11 cellular contexts compared by ENCODE assay signal in the genomic region with DNA sequence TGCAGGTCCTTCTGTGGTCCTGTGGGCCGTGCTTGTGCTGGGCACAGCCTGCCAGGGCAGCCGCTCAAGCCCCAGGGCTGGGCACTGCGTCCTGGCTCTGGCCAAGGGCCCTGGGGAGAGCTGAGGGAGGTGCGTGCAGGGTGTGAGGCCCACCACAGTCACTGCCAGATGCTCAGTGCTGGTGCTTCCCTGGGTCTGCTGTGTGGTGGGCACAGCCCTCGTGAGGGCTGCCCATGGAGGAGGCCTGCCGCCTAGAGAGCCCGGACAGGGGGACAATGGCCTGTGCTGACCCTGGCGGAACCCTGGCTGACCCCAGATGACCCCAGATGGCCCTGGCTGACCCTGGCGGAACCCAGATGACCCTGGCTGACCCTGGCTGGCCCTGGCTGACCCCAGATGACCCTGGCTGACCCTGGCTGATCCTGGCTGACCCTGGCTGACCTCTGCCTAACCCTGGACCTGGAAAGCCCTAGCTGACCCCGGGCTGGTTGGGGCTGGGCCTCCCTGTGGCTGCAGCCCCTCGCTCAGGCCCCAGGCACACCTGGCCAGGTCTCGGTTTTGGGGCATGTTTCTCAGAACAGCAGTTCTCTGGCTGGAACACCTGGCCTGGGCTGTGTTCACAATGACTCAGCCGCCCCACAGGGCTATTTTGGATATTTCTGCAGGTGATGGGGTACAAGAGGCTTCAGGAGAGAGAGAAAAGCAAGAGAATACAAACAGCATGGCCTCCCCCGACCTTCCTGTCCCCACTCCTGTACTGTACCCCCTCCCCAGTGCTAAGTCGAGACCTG. TPM values are rescaled to one million over a fixed set of nuclear protein-coding genes. Genes with fewer than 3 reads are reported as not detected.
DNase-seq lines count a peak whose midpoint lies in the region; ATAC-seq, FAIRE-seq and TF ChIP-seq lines count a peak whose summit lies in the region.
"Had no signal": no experiment of that assay in that cellular context is flagged by ENCODE, and none has a peak within 500 bp of the region (broad histone marks: within the 10 kb centered on the region; RNA-seq: fewer than 3 reads in every experiment).

No MANE protein-coding gene starts in this region.

- RAD21 ChIA-PET in GM12878 (lab: Charles Lee; ENCODE audit: unreplicated experiment), result no interaction called here

- H3K4me1 Mint-ChIP-seq in natural killer cell, result no peaks in the 10 kb centered on the region
- H3K4me1 Mint-ChIP-seq in natural killer cell treated with Interleukin-12 subunit alpha and Interleukin-12 subunit beta and Interleukin-15 and Interleukin-18, amount 100 ng/mL, for 72 hours (ENCODE audit: low read depth in 2 of 2), result no peaks in the 10 kb centered on the region
- no peaks in the 10 kb centered on the region for H3K4me1 Mint-ChIP-seq in CD8-positive, alpha-beta memory T cell

- no peaks in the 10 kb centered on the region; the same call in 2 of the 3 replicates for H3K9me3 ChIP-seq in GM12878 (replicated peaks; ENCODE audit: control insufficient read depth, insufficient read depth, low read length)
- H3K9me3 ChIP-seq in aorta (ENCODE audit: control insufficient read depth, low read length), result peaks cover 4% of the 10 kb centered on the region
- no peaks in the 10 kb centered on the region for H3K9me3 ChIP-seq in CD8-positive, alpha-beta memory T cell (ENCODE audit: low read length)
- H3K9me3 ChIP-seq: upper lobe of left lung had no signal

- TF ChIP-seq POLR2A in GM12878 (IDR thresholded peaks at IDR 0.05; ENCODE audit: low read depth, low read length), result no peak; the same call in 1 of the 2 replicates

- H3K4me2 ChIP-seq in GM12878 (ENCODE audit: control insufficient read depth, insufficient read depth), result peak overlapping the region; percentile 74

- peak; percentile 74 to 94 for TF ChIP-seq EP300 in GM12878 (IDR thresholded peaks at IDR 0.05; ENCODE audit: borderline replicate concordance in 1 of 2, control insufficient read depth in 1 of 2, low read depth in 2 of 2, low read length in 2 of 2)

- peak; percentile 6 for DNase-seq in natural killer cell
- no peak for DNase-seq in natural killer cell treated with Interleukin-12 subunit alpha and Interleukin-12 subunit beta and Interleukin-15 and Interleukin-18, amount 100 ng/mL, for 72 hours (ENCODE audit: low spot score)
- DNase-seq in GM12878 (ENCODE audit: low read depth, low spot score), result peak; percentile 71
- peak; percentile 35 to 67 for DNase-seq in aorta
- DNase-seq in CD8-positive, alpha-beta memory T cell, result no peak
- DNase-seq in DMS153 (lab: John Stamatoyannopoulos, UW), result no peak
- no peak for DNase-seq in activated naive CD4-positive, alpha-beta T cell (lab: John Stamatoyannopoulos, UW)
- DNase-seq: activated CD4-positive, alpha-beta memory T cell treated with anti-CD3 and anti-CD28 coated beads, Interleukin-2, amount 10 ng/mL, durations not matched to agents 7 days and 5 days; NCI-H1930 had no signal

- SMC1A ChIA-PET in GM12878 (lab: Charles Lee; ENCODE audit: uncharacterized antibody, unreplicated experiment), result no interaction called here

- TF ChIP-seq RAD21 in GM12878 (IDR thresholded peaks at IDR 0.05; ENCODE audit: insufficient read depth, low read depth, low read length), result no peak

- H3K36me3 Mint-ChIP-seq in natural killer cell, result no peaks in the 10 kb centered on the region
- no peaks in the 10 kb centered on the region for H3K36me3 Mint-ChIP-seq in natural killer cell treated with Interleukin-12 subunit alpha and Interleukin-12 subunit beta and Interleukin-15 and Interleukin-18, amount 100 ng/mL, for 72 hours
- no peaks in the 10 kb centered on the region for H3K36me3 Mint-ChIP-seq in CD8-positive, alpha-beta memory T cell

- in situ Hi-C loops in GM12878 (cut with MboI), result loop anchor here (10.0 kb wide), 1 partner anchor 123 kb away; no protein-coding TSS in a partner anchor

- POLR2A ChIA-PET in GM12878 (lab: Charles Lee), result no interaction called here
- POLR2A ChIA-PET in CD8-positive, alpha-beta memory T cell (lab: Charles Lee), result no interaction called here

- CTCF ChIA-PET in GM12878 (lab: Yijun Ruan, JAX), result interaction anchor here (0.9 kb wide), 1 partner anchor 688 kb away, joined by 3 read pairs; no protein-coding TSS in a partner anchor
- CTCF ChIA-PET in CD8-positive, alpha-beta memory T cell (lab: Charles Lee), result no interaction called here

- no peaks in the 10 kb centered on the region for H3K27me3 Mint-ChIP-seq in natural killer cell (ENCODE audit: low read depth in 2 of 2)
- peaks cover under 1 to 4% of the 10 kb centered on the region in 2 donors for H3K27me3 Mint-ChIP-seq in natural killer cell treated with Interleukin-12 subunit alpha and Interleukin-12 subunit beta and Interleukin-15 and Interleukin-18, amount 100 ng/mL, for 72 hours
- peaks cover 0 to 8% of the 10 kb centered on the region in 2 donors for H3K27me3 Mint-ChIP-seq in CD8-positive, alpha-beta memory T cell
- H3K27me3 Mint-ChIP-seq: activated CD4-positive, alpha-beta memory T cell treated with anti-CD3 and anti-CD28 coated beads, Interleukin-2, amount 10 ng/mL, durations not matched to agents 7 days and 5 days had no signal

- H3K4me3 ChIP-seq in GM12878 (no peak overlapping the region), aorta (ENCODE audit: low read length in 2 of 2) (no peak overlapping the region)
- no peak overlapping the region for H3K4me3 ChIP-seq in CD8-positive, alpha-beta memory T cell (ENCODE audit: low read length)
- H3K4me3 ChIP-seq: upper lobe of left lung had no signal

- TF ChIP-seq CTCF in natural killer cell (IDR thresholded peaks at IDR 0.05) (no peak), GM12878 (IDR thresholded peaks at IDR 0.05 in 2 of 3, conservative IDR thresholded peaks at IDR 0.05 in 1 of 3; ENCODE audit: control insufficient read depth in 2 of 3, extremely low read depth in 1 of 3, insufficient read depth in 1 of 3, low read depth in 3 of 3, low read length in 3 of 3) (no peak)

- no peak overlapping the region for H3K4me3 Mint-ChIP-seq in natural killer cell
- H3K4me3 Mint-ChIP-seq in natural killer cell treated with Interleukin-12 subunit alpha and Interleukin-12 subunit beta and Interleukin-15 and Interleukin-18, amount 100 ng/mL, for 72 hours, result no peak overlapping the region
- no peak overlapping the region for H3K4me3 Mint-ChIP-seq in CD8-positive, alpha-beta memory T cell
- H3K4me3 Mint-ChIP-seq: activated CD4-positive, alpha-beta memory T cell treated with anti-CD3 and anti-CD28 coated beads, Interleukin-2, amount 10 ng/mL, durations not matched to agents 7 days and 5 days had no signal

- intact Hi-C loops in natural killer cell (cut with micrococcal nuclease), result loop anchor here (2.0 kb wide), 1 partner anchor 119 kb away; no protein-coding TSS in a partner anchor
- intact Hi-C loops in GM12878 (cut with micrococcal nuclease; ENCODE audit: unreplicated experiment), result no loop called here
- intact Hi-C loops in aorta (cut with DNase I), result no loop called here

- H4K20me1 ChIP-seq in GM12878 (ENCODE audit: control insufficient read depth, insufficient read depth), result no peaks in the 10 kb centered on the region

- H3K27me3 ChIP-seq in GM12878 (replicated peaks in 1 of 2; ENCODE audit: control insufficient read depth in 2 of 2, insufficient read depth in 2 of 2, low read length in 1 of 2) (no peaks in the 10 kb centered on the region), aorta (ENCODE audit: control insufficient read depth in 1 of 2, insufficient read depth in 2 of 2, low read length in 1 of 2) (no peaks in the 10 kb centered on the region)
- H3K27me3 ChIP-seq in CD8-positive, alpha-beta memory T cell (ENCODE audit: insufficient read depth, low read length, poor library complexity, severe bottlenecking), result no peaks in the 10 kb centered on the region
- H3K27me3 ChIP-seq: upper lobe of left lung had no signal

- FAIRE-seq in GM12878 (lab: Jason Lieb, UNC), result no peak

- H3K9me3 Mint-ChIP-seq in natural killer cell, result no peaks in the 10 kb centered on the region
- H3K9me3 Mint-ChIP-seq in natural killer cell treated with Interleukin-12 subunit alpha and Interleukin-12 subunit beta and Interleukin-15 and Interleukin-18, amount 100 ng/mL, for 72 hours, result no peaks in the 10 kb centered on the region
- H3K9me3 Mint-ChIP-seq in CD8-positive, alpha-beta memory T cell, result no peaks in the 10 kb centered on the region
- H3K9me3 Mint-ChIP-seq: activated CD4-positive, alpha-beta memory T cell treated with anti-CD3 and anti-CD28 coated beads, Interleukin-2, amount 10 ng/mL, durations not matched to agents 7 days and 5 days had no signal

- peaks cover 40% of the 10 kb centered on the region for H3K4me1 ChIP-seq in GM12878 (ENCODE audit: control insufficient read depth, insufficient read depth, low read length)
- no peaks in the 10 kb centered on the region for H3K4me1 ChIP-seq in aorta (ENCODE audit: control insufficient read depth in 1 of 2, insufficient read depth in 2 of 2, low read length in 2 of 2)
- H3K4me1 ChIP-seq in CD8-positive, alpha-beta memory T cell (ENCODE audit: insufficient read depth, low read length), result no peaks in the 10 kb centered on the region
- H3K4me1 ChIP-seq: upper lobe of left lung had no signal

- no peak overlapping the region for H2AFZ ChIP-seq in GM12878 (ENCODE audit: control insufficient read depth, low read depth, low read length)

- peaks cover 21% of the 10 kb centered on the region for H3K79me2 ChIP-seq in GM12878 (ENCODE audit: control insufficient read depth, insufficient read depth, low read length)

- peak overlapping the region; percentile 69 for H3K9ac ChIP-seq in GM12878 (ENCODE audit: control insufficient read depth, insufficient read depth, low read length)

- BruUV-seq in GM12878 (replicated peaks; lab: Mats Ljungman, UMichigan), result no TSS peak

- H3K27ac Mint-ChIP-seq in natural killer cell, result no peak overlapping the region
- H3K27ac Mint-ChIP-seq in natural killer cell treated with Interleukin-12 subunit alpha and Interleukin-12 subunit beta and Interleukin-15 and Interleukin-18, amount 100 ng/mL, for 72 hours, result no peak overlapping the region
- peak overlapping the region in 1 of 8 donors; percentile 93 for H3K27ac Mint-ChIP-seq in CD8-positive, alpha-beta memory T cell
- H3K27ac Mint-ChIP-seq: activated CD4-positive, alpha-beta memory T cell treated with anti-CD3 and anti-CD28 coated beads, Interleukin-2, amount 10 ng/mL, durations not matched to agents 7 days and 5 days had no signal

- H3K27ac ChIP-seq in GM12878 (ENCODE audit: control insufficient read depth, insufficient read depth) (peak overlapping the region; percentile 99), aorta (ENCODE audit: low read depth in 1 of 2, low read length in 2 of 2) (no peak overlapping the region)
- H3K27ac ChIP-seq in CD8-positive, alpha-beta memory T cell (ENCODE audit: low read depth, low read length), result no peak overlapping the region

- WGBS in GM12878 (ENCODE audit: insufficient coverage, insufficient replicate concordance, low lambda C conversion rate, missing lambda C conversion rate), result under 1% methylated on average over 15 of the region's 15 CpGs
- WGBS in aorta, 2 donors, result 76 to 81% methylated on average over 14 to 15 of the region's 15 CpGs

- H3K36me3 ChIP-seq in GM12878 (ENCODE audit: control insufficient read depth in 2 of 2, insufficient read depth in 2 of 2, low read length in 1 of 2) (no peaks in the 10 kb centered on the region), aorta (ENCODE audit: control insufficient read depth in 1 of 2, insufficient read depth in 2 of 2, low read length in 1 of 2) (no peaks in the 10 kb centered on the region)
- no peaks in the 10 kb centered on the region for H3K36me3 ChIP-seq in CD8-positive, alpha-beta memory T cell (ENCODE audit: insufficient read depth, low read length)
- H3K36me3 ChIP-seq: upper lobe of left lung had no signal

- ATAC-seq in natural killer cell (no peak), HG02973 (IDR thresholded peaks at IDR 0.05; ENCODE audit: unreplicated experiment) (peak; percentile 41), GM12878 (peak; percentile 68), aorta (ENCODE audit: low FRiP score) (no peak)
- ATAC-seq in natural killer cell treated with Interleukin-12 subunit alpha and Interleukin-12 subunit beta and Interleukin-15 and Interleukin-18, amount 100 ng/mL, for 72 hours, result no peak

RNA-seq across cellular contexts. Expression of gene TMEM121, which starts 55.4 kb away (rescaled TPM):
- under 1 TPM in 2 of 3 donors, not detected in 1; 0.54 to 0.80 TPM for total RNA-seq in natural killer cell
- total RNA-seq in natural killer cell treated with Interleukin-12 subunit alpha and Interleukin-12 subunit beta and Interleukin-15 and Interleukin-18, amount 100 ng/mL, for 72 hours, result 1 to 10 TPM; 1.8 to 4.2 TPM
- 2.2 and 2.7 TPM in 2 replicates for total RNA-seq in GM12878 (2013; cell fraction: nucleolus; rRNA removed)
- 4.9 and 6.6 TPM in 2 replicates for total RNA-seq in GM12878 (2014; rRNA removed)
- 0.09 and 0.13 TPM in 2 replicates for total RNA-seq in GM12878 (2014; rRNA removed; fragmentation: Illumina TruSeq; extraction: Trizol)
- 3.2 and 3.4 TPM in 2 replicates for total RNA-seq in GM12878 (2021)
- not detected for polyA plus RNA-seq in GM12878 (2011; ENCODE audit: low read depth)
- 0.04 TPM in 1 of 2 replicates, not detected in the other for polyA plus RNA-seq in GM12878 (2011; rRNA removed)
- 0.13 TPM in 1 of 2 replicates, not detected in the other for polyA plus RNA-seq in GM12878 (2011; cell fraction: cytosol; rRNA removed)
- 0.07 and 0.12 TPM in 2 replicates for polyA plus RNA-seq in GM12878 (2011; cell fraction: nucleus; rRNA removed)
- 0.30 and 0.35 TPM in 2 replicates for polyA plus RNA-seq in GM12878 (2012)
- not detected in 2 replicates for polyA plus RNA-seq in GM12878 (2014; fragmentation: Illumina TruSeq; extraction: Trizol)
- polyA plus RNA-seq in GM12878 (2014; fragmentation: Nextera tagmentation; extraction: Ambion mirVana), result under 1 TPM in 1 of 2 experiments, not detected in 1; 0.27 TPM
- 3.1 and 4.9 TPM in 2 replicates for polyA plus RNA-seq in GM12878 (2014; rRNA removed)
- 1 to 10 TPM in 1 of 2 experiments, under 1 TPM in 1; 0.49 to 1.9 TPM for polyA plus RNA-seq in GM12878 (2016; fragmentation: Nextera tagmentation; extraction: Ambion mirVana)
- polyA minus RNA-seq in GM12878 (2011; rRNA and poly(A)+ RNA removed), result not detected in 2 replicates
- polyA minus RNA-seq in GM12878 (2011; cell fraction: cytosol; rRNA and poly(A)+ RNA removed), result not detected in 2 replicates
- 0.12 and 0.29 TPM in 2 replicates for polyA minus RNA-seq in GM12878 (2011; cell fraction: nucleus; rRNA and poly(A)+ RNA removed)
- total RNA-seq in aorta, result 1 to 10 TPM; 1.9 to 7.5 TPM
- 1 to 10 TPM in 1 of 2 donors, under 1 TPM in 1; 0.75 to 4.2 TPM for polyA plus RNA-seq in aorta
- 10 to 100 TPM; 14.2 to 17.1 TPM for total RNA-seq in CD8-positive, alpha-beta memory T cell
- polyA plus RNA-seq in CD8-positive, alpha-beta memory T cell, result 3.8 TPM

Comparison
In these comparisons a context has a peak if more than half of its experiments do, and no peak if none do; other contexts are left out.
1. DNase-seq: peak in natural killer cell (single experiment), GM12878 (single experiment) and aorta (2 of 2); none in natural killer cell treated with Interleukin-12 subunit alpha and Interleukin-12 subunit beta and Interleukin-15 and Interleukin-18, amount 100 ng/mL, for 72 hours (single experiment), CD8-positive, alpha-beta memory T cell (0 of 5), DMS153 (single experiment) and activated naive CD4-positive, alpha-beta T cell (0 of 4).
2. ATAC-seq: peak in HG02973 (single experiment) and GM12878 (single experiment); none in natural killer cell (0 of 3), natural killer cell treated with Interleukin-12 subunit alpha and Interleukin-12 subunit beta and Interleukin-15 and Interleukin-18, amount 100 ng/mL, for 72 hours (0 of 2) and aorta (single experiment).